Comparison of ENCODE assay signal across 1 cellular context in the genomic region with DNA sequence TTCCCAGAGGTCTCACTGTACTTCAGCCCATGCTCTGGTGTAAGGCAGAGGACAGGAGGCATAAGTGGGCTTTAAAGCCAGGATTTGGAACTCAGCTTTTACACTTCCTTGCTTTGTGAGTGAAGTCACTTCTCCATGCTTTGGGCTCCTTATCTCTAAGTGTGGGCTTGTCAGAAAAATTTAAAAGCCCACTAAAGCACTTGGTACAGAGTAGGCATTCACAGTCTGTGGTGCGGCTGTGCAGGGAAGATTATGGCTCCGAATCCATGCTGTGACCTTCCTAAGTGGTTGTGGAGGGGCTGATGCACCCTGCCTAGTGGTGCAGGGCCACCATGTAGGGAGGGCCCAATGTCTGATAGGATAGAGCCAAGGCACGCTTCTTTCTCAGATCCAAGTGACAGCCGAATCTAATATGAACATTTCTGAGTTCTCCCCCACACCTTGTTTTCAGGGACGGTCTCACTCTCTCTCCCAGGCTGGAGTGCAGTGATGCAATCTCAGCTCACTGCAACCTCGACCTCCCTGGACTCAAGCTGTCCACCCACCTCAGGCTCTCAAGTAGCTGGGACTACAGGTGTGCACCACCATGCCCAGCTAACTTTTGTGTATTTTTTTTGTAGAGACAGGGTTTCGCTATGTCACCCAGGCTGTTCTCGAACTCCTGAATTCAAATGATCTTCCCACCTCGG.
TF ChIP-seq lines count a peak whose summit lies in the region.

No MANE protein-coding gene starts in this region.

TF ChIP-seq in K562, 482 proteins besides CTCF, POLR2A, EP300 and RAD21 (continued from another document):
- 0 out of 6 replicates have a peak, but pooled peaks of 1 of the 3 experiments have one; percentile 26 for TF ChIP-seq ZBTB11 (CRISPR knock-in tag; IDR thresholded peaks at IDR 0.05)
- TF ChIP-seq CBX8 (IDR thresholded peaks at IDR 0.05; ENCODE audit: borderline replicate concordance, extremely low read depth, low read depth, low read length, poor library complexity, severe bottlenecking), result no peak
- TF ChIP-seq ZNF57 (CRISPR knock-in tag; IDR thresholded peaks at IDR 0.05), result no peak
- peak; percentile 81 for TF ChIP-seq TCF3 (CRISPR knock-in tag; IDR thresholded peaks at IDR 0.05)
TF ChIP-seq in K562: peak in this region for 28.
